8 cellular contexts compared by ENCODE assay signal in genomic region chr17:15563375-15563857, GRCh38. TPM values are rescaled to one million over a fixed set of nuclear protein-coding genes. Genes with fewer than 3 reads are reported as not detected.
DNase-seq lines count a peak whose midpoint lies in the region; ATAC-seq lines count a peak whose summit lies in the region.
"Not testable (repeated sequence)": the region's sequence is repeated elsewhere in the genome, so short reads cannot be mapped to it uniquely, and the experiment has no call there.

Gene TVP23C (minus strand): TSS chr17:15563483. CDS start chr17:15563448, 35 bp downstream.

- not testable (repeated sequence) for H3K4me1 ChIP-seq in HAP-1; neuron (ENCODE audit: insufficient read depth, low read length)

- not testable (repeated sequence) for H3K27me3 Mint-ChIP-seq in activated naive CD4-positive, alpha-beta T cell treated with anti-CD3 and anti-CD28 coated beads, Interleukin-2, amount 10 ng/mL, durations not matched to agents 7 days and 5 days

- not testable (repeated sequence) for H3K36me3 Mint-ChIP-seq in activated naive CD4-positive, alpha-beta T cell treated with anti-CD3 and anti-CD28 coated beads, Interleukin-2, amount 10 ng/mL, durations not matched to agents 7 days and 5 days

- in situ Hi-C loops in HAP-1 (cut with MboI; ENCODE audit: low sequenced_read_pairs): not testable (repeated sequence)

- not testable (repeated sequence) for H3K36me3 ChIP-seq in HAP-1 (replicated peaks); neuron (ENCODE audit: insufficient read depth, low read length)

- not testable (repeated sequence) for H3K9me3 Mint-ChIP-seq in activated naive CD4-positive, alpha-beta T cell treated with anti-CD3 and anti-CD28 coated beads, Interleukin-2, amount 10 ng/mL, durations not matched to agents 7 days and 5 days

- H3K27ac Mint-ChIP-seq in activated naive CD4-positive, alpha-beta T cell treated with anti-CD3 and anti-CD28 coated beads, Interleukin-2, amount 10 ng/mL, durations not matched to agents 7 days and 5 days: peak within 1 kb of the TSS; percentile 94

- H3K4me3 ChIP-seq in HAP-1: peak within 1 kb of the TSS; percentile 68
- H3K4me3 ChIP-seq in neuron (ENCODE audit: low read length): peak within 1 kb of the TSS; percentile 61

- H3K4me1 Mint-ChIP-seq in activated naive CD4-positive, alpha-beta T cell treated with anti-CD3 and anti-CD28 coated beads, Interleukin-2, amount 10 ng/mL, durations not matched to agents 7 days and 5 days: not testable (repeated sequence)

- not testable (repeated sequence) for H2AFZ ChIP-seq in neuron (ENCODE audit: low read depth, low read length)

- CTCF ChIA-PET in activated naive CD4-positive, alpha-beta T cell treated with anti-CD3 and anti-CD28 coated beads, Interleukin-2, amount 10 ng/mL, durations not matched to agents 7 days and 5 days (lab: Charles Lee): not testable (repeated sequence)

- peak; percentile 84 for ATAC-seq in stimulated activated naive CD8-positive, alpha-beta T cell treated with anti-CD3 and anti-CD28 coated beads, Interleukin-15, Interleukin-2, amounts not matched to agents 100 U/mL and 50 U/mL, for 24 hours

- H3K9me3 ChIP-seq in HAP-1; neuron (ENCODE audit: low read length): not testable (repeated sequence)

- not testable (repeated sequence) for H3K27me3 ChIP-seq in HAP-1 (ENCODE audit: low read depth); neuron (ENCODE audit: insufficient read depth, low read length)

- peak within 1 kb of the TSS; percentile 94 for H3K4me3 Mint-ChIP-seq in activated naive CD4-positive, alpha-beta T cell treated with anti-CD3 and anti-CD28 coated beads, Interleukin-2, amount 10 ng/mL, durations not matched to agents 7 days and 5 days

- peak; percentile 91 for DNase-seq in ELF-1 (ENCODE audit: low read depth, low spot score)
- DNase-seq in HAP-1 (ENCODE audit: low spot score in 2 of 2): peak; percentile 66 to 85
- peak; percentile 77 for DNase-seq in M059J (ENCODE audit: low read depth)
- DNase-seq in SKM-1 treated with dmso at 0.1 percent for 144 hours (lab: John Stamatoyannopoulos, UW; ENCODE audit: unreplicated experiment): peak; percentile 33
- peak; percentile 82 for DNase-seq in activated naive CD4-positive, alpha-beta T cell treated with anti-CD3 and anti-CD28 coated beads, Interleukin-2, amount 10 ng/mL, durations not matched to agents 7 days and 5 days
- peak; percentile 65 for DNase-seq in germinal center (ENCODE audit: low spot score)
- peak; percentile 69 for DNase-seq in stimulated activated naive CD8-positive, alpha-beta T cell treated with anti-CD3 and anti-CD28 coated beads, Interleukin-15, Interleukin-2, amounts not matched to agents 100 U/mL and 50 U/mL, for 24 hours

RNA-seq across cellular contexts. Expression of gene TVP23C, which starts in this region (rescaled TPM):
- total RNA-seq in M059J (2014; rRNA removed; shearing (Covaris generic)): 12.4 and 13.2 TPM in 2 replicates

Comparison
In these comparisons a context has a peak if more than half of its experiments do, and no peak if none do; other contexts are left out.
1. Peak in every context shown above with its lines: DNase-seq, ATAC-seq and H3K4me3 ChIP-seq.
2. DNase-seq: peak in every context shown above with its lines; median percentile 91 in ELF-1; 82 in activated naive CD4-positive, alpha-beta T cell treated with anti-CD3 and anti-CD28 coated beads, Interleukin-2, amount 10 ng/mL, durations not matched to agents 7 days and 5 days; 77 in M059J; 76 in HAP-1; 69 in stimulated activated naive CD8-positive, alpha-beta T cell treated with anti-CD3 and anti-CD28 coated beads, Interleukin-15, Interleukin-2, amounts not matched to agents 100 U/mL and 50 U/mL, for 24 hours; 65 in germinal center; 33 in SKM-1 treated with dmso at 0.1 percent for 144 hours.